ENCODE assay signal across 15 cellular contexts in the genomic region with DNA sequence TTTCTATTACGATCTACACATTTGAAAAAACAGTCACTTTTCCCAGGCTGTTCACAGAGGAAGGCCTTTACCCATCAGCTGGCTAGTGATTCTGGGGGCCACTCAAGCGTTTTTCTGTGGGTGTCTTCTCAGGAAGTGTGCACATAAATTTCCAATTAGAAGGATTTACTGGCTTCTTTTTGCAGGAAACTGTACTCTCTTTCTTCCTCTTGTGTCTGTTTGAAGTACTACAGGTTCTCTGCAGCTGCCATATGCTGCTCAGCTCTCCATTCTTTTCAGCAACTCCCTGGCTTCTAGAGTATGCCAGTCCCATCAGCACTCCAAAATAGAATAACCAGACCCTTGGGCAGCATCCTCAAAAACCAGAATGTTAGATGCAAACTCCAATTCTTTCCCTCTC.
DNase-seq lines count a peak whose midpoint lies in the region; ATAC-seq, FAIRE-seq and TF ChIP-seq lines count a peak whose summit lies in the region.
"Had no signal": no experiment of that assay in that cellular context is flagged by ENCODE, and none has a peak within 500 bp of the region (broad histone marks: within the 10 kb centered on the region; RNA-seq: fewer than 3 reads in every experiment).

No MANE protein-coding gene starts in this region.

- H3K4me1 ChIP-seq in SK-N-SH (ENCODE audit: control insufficient read depth in 1 of 2, insufficient read depth in 2 of 2, low read depth in 1 of 2, low read length in 1 of 2) (no peaks in the 10 kb centered on the region; a peak in 2 of 4 replicates), keratinocyte (ENCODE audit: control insufficient read depth, extremely low read depth, insufficient read depth, low read length) (peaks cover 3% of the 10 kb centered on the region)
- H3K4me1 ChIP-seq: pancreas had no signal

- H3K4me3 ChIP-seq in HFF-Myc (replicated peaks; ENCODE audit: low read depth, low read length) = no peak overlapping the region
- no peak overlapping the region for H3K4me3 ChIP-seq in SK-N-SH (ENCODE audit: low read depth in 2 of 2, low read length in 1 of 2)
- no peak overlapping the region for H3K4me3 ChIP-seq in keratinocyte (ENCODE audit: control insufficient read depth in 2 of 3, extremely low read depth in 1 of 3, insufficient read depth in 2 of 3, low read depth in 1 of 3, low read length in 3 of 3)
- H3K4me3 ChIP-seq: pancreas had no signal

- no peaks in the 10 kb centered on the region for H3K9me2 ChIP-seq in SK-N-SH

- H3K27me3 ChIP-seq in SK-N-SH (ENCODE audit: insufficient read depth) (no peaks in the 10 kb centered on the region), keratinocyte (ENCODE audit: control insufficient read depth, extremely low read depth, insufficient read depth, low read length) (no peaks in the 10 kb centered on the region)
- H3K27me3 ChIP-seq: pancreas had no signal

- no peaks in the 10 kb centered on the region for H3K27me3 Mint-ChIP-seq in activated CD8-positive, alpha-beta memory T cell treated with anti-CD3 and anti-CD28 coated beads, Interleukin-2, amount 10 ng/mL, durations not matched to agents 7 days and 5 days

- POLR2A ChIA-PET in SK-N-SH (lab: Yijun Ruan, JAX) = no interaction called here

- CTCF ChIA-PET in SK-N-SH (lab: Yijun Ruan, JAX) = interaction anchor here (1.9 kb wide), 1 partner anchor 205 kb away, joined by 6 read pairs; no protein-coding TSS in a partner anchor
- CTCF ChIA-PET in activated CD8-positive, alpha-beta memory T cell treated with anti-CD3 and anti-CD28 coated beads, Interleukin-2, amount 10 ng/mL, durations not matched to agents 7 days and 5 days (lab: Charles Lee) = no interaction called here

- H2AFZ ChIP-seq in SK-N-SH (ENCODE audit: low read depth) (peak overlapping the region; percentile 66; the same call in 1 of the 2 replicates), keratinocyte (ENCODE audit: control insufficient read depth, low read length) (no peak overlapping the region)

- DNase-seq in AG09319 (ENCODE audit: extremely low read depth, low read depth) = no peak
- DNase-seq in HFF-Myc (ENCODE audit: extremely low read depth, low read depth) = no peak
- DNase-seq in SK-N-SH = no peak
- no peak for DNase-seq in keratinocyte (ENCODE audit: low read depth, low spot score)
- no peak for DNase-seq in activated CD8-positive, alpha-beta memory T cell treated with anti-CD3 and anti-CD28 coated beads, Interleukin-2, amount 10 ng/mL, durations not matched to agents 7 days and 5 days
- no peak for DNase-seq in posterior vena cava (ENCODE audit: low spot score)
- DNase-seq in H4 (ENCODE audit: low spot score) = no peak
- DNase-seq: activated CD8-positive, alpha-beta memory T cell treated with anti-CD3 and anti-CD28 coated beads, Interleukin-2, amount 50 U/mL, for 4 hours; aorta; KBM-7; kidney; NCI-H526; pancreas; T1000 had no signal

- H4K20me1 ChIP-seq in SK-N-SH (ENCODE audit: insufficient read depth) (no peaks in the 10 kb centered on the region), keratinocyte (ENCODE audit: control insufficient read depth, extremely low read depth, insufficient read depth, low read length) (no peaks in the 10 kb centered on the region)

- ATAC-seq in activated CD8-positive, alpha-beta memory T cell treated with anti-CD3 and anti-CD28 coated beads, Interleukin-2, amount 10 ng/mL, durations not matched to agents 7 days and 5 days = no peak
- no peak for ATAC-seq in HG02588 (IDR thresholded peaks at IDR 0.05; ENCODE audit: unreplicated experiment)
- ATAC-seq: pancreas had no signal

- TF ChIP-seq CTCF in AG09319 (IDR thresholded peaks at IDR 0.05; ENCODE audit: low read depth, low read length) (peak; percentile 14), HFF-Myc (IDR thresholded peaks at IDR 0.05; ENCODE audit: low read depth, low read length, missing control alignments) (peak; percentile 29), SK-N-SH (IDR thresholded peaks at IDR 0.05) (peak; percentile 52), keratinocyte (optimal IDR thresholded peaks at IDR 0.05 in 1 of 3, IDR thresholded peaks at IDR 0.05 in 1 of 3, conservative IDR thresholded peaks at IDR 0.05 in 1 of 3; ENCODE audit: extremely low read depth in 1 of 3, insufficient read depth in 2 of 3, low read length in 3 of 3) (peak in 2 of 3 experiments; percentile 26 to 64)

- no peak overlapping the region for H3K4me3 Mint-ChIP-seq in activated CD8-positive, alpha-beta memory T cell treated with anti-CD3 and anti-CD28 coated beads, Interleukin-2, amount 10 ng/mL, durations not matched to agents 7 days and 5 days

- no peaks in the 10 kb centered on the region for H3K4me1 Mint-ChIP-seq in activated CD8-positive, alpha-beta memory T cell treated with anti-CD3 and anti-CD28 coated beads, Interleukin-2, amount 10 ng/mL, durations not matched to agents 7 days and 5 days

- H3K79me2 ChIP-seq in SK-N-SH (ENCODE audit: insufficient read depth) (no peaks in the 10 kb centered on the region; the same call in 1 of the 2 replicates), keratinocyte (ENCODE audit: control insufficient read depth, insufficient read depth, low read length) (no peaks in the 10 kb centered on the region)

- no peak overlapping the region for H3K27ac Mint-ChIP-seq in activated CD8-positive, alpha-beta memory T cell treated with anti-CD3 and anti-CD28 coated beads, Interleukin-2, amount 10 ng/mL, durations not matched to agents 7 days and 5 days

- H3K4me2 ChIP-seq in SK-N-SH (peak overlapping the region; percentile 39), keratinocyte (ENCODE audit: control insufficient read depth, extremely low read depth, insufficient read depth, low read depth, low read length) (no peak overlapping the region)

- H3K9me3 ChIP-seq in SK-N-SH (no peaks in the 10 kb centered on the region), keratinocyte (ENCODE audit: control insufficient read depth, low read depth, low read length) (no peaks in the 10 kb centered on the region)
- H3K9me3 ChIP-seq: pancreas had no signal

- dilution Hi-C loops in keratinocyte (cut with MboI; ENCODE audit: extremely low pct_ligation_motif_present, low sequenced_read_pairs) = no loop called here

- no peaks in the 10 kb centered on the region for H3K9me1 ChIP-seq in keratinocyte (ENCODE audit: control insufficient read depth, extremely low read depth, insufficient read depth, low read length)

- TF ChIP-seq RAD21 in SK-N-SH (IDR thresholded peaks at IDR 0.05; ENCODE audit: low read length) = peak; percentile 19; the same call in 1 of the 2 replicates

- H3K27ac ChIP-seq in SK-N-SH (ENCODE audit: low read depth in 2 of 2, low read length in 1 of 2) (peak overlapping the region; percentile 33 to 47; a peak in 3 of 4 replicates), keratinocyte (ENCODE audit: control insufficient read depth, insufficient read depth, low read length) (no peak overlapping the region)
- H3K27ac ChIP-seq: pancreas had no signal

- peaks cover 6% of the 10 kb centered on the region for H3F3A ChIP-seq in SK-N-SH (replicated peaks; ENCODE audit: insufficient read depth)

- H3K36me3 Mint-ChIP-seq in activated CD8-positive, alpha-beta memory T cell treated with anti-CD3 and anti-CD28 coated beads, Interleukin-2, amount 10 ng/mL, durations not matched to agents 7 days and 5 days = no peaks in the 10 kb centered on the region

- intact Hi-C loops in posterior vena cava (cut with DNase I) = loop anchor here in 1 of 2 donors (5.0 kb wide), 1 partner anchor 207 kb away; no protein-coding TSS in a partner anchor

- no peaks in the 10 kb centered on the region for H3K36me3 ChIP-seq in SK-N-SH (replicated peaks in 1 of 2; ENCODE audit: control insufficient read depth in 1 of 2, insufficient read depth in 2 of 2, low read length in 1 of 2)
- H3K36me3 ChIP-seq in keratinocyte (ENCODE audit: control insufficient read depth in 2 of 2, extremely low read depth in 1 of 2, insufficient read depth in 2 of 2, low read length in 2 of 2) = no peaks in the 10 kb centered on the region
- H3K36me3 ChIP-seq: pancreas had no signal

- TF ChIP-seq EP300 in SK-N-SH (IDR thresholded peaks at IDR 0.05; ENCODE audit: borderline replicate concordance in 1 of 2, low read depth in 1 of 2, low read length in 1 of 2) = no peak

- no peak overlapping the region for H3K9ac ChIP-seq in SK-N-SH
- no peak overlapping the region for H3K9ac ChIP-seq in keratinocyte (ENCODE audit: control insufficient read depth, extremely low read depth, insufficient read depth, low read length)

- peaks cover 5% of the 10 kb centered on the region for H3K9me3 Mint-ChIP-seq in activated CD8-positive, alpha-beta memory T cell treated with anti-CD3 and anti-CD28 coated beads, Interleukin-2, amount 10 ng/mL, durations not matched to agents 7 days and 5 days (ENCODE audit: low read depth)

- 17% methylated on average over 2 of the region's 2 CpGs for WGBS in SK-N-SH (ENCODE audit: low lambda C conversion rate)

- no peak for FAIRE-seq in keratinocyte (lab: Jason Lieb, UNC)
- FAIRE-seq: kidney, pancreas had no signal

TF ChIP-seq in SK-N-SH, 30 proteins besides CTCF, POLR2A, EP300 and RAD21:
- no peak for TF ChIP-seq MXI1 (IDR thresholded peaks at IDR 0.05; ENCODE audit: low read depth, low read length)
- TF ChIP-seq TCF12 (IDR thresholded peaks at IDR 0.05) = no peak
- peak; percentile 19; the same call in 1 of the 2 replicates for TF ChIP-seq SMC3 (IDR thresholded peaks at IDR 0.05; ENCODE audit: low read depth, low read length)
- TF ChIP-seq RCOR1 (IDR thresholded peaks at IDR 0.05; ENCODE audit: low read length) = no peak
- no peak for TF ChIP-seq FOXM1 (IDR thresholded peaks at IDR 0.05; ENCODE audit: low read depth)
- TF ChIP-seq, protein P1, sequence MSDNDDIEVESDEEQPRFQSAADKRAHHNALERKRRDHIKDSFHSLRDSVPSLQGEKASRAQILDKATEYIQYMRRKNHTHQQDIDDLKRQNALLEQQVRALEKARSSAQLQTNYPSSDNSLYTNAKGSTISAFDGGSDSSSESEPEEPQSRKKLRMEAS (IDR thresholded peaks at IDR 0.05; ENCODE audit: low read depth) = no peak
- no peak for TF ChIP-seq EZH2phosphoT487 (IDR thresholded peaks at IDR 0.05; ENCODE audit: borderline replicate concordance, low read depth)
- TF ChIP-seq RXRA (IDR thresholded peaks at IDR 0.05; ENCODE audit: borderline replicate concordance, low read depth) = no peak
